19 cellular contexts compared by ENCODE assay signal in genomic region chr3:142282503-142282902, GRCh38. TPM values are rescaled to one million over a fixed set of nuclear protein-coding genes. Genes with fewer than 3 reads are reported as not detected.
A peak's percentile ranks its signal among the peaks of the same experiment; 100 is the strongest.
DNase-seq lines count a peak whose midpoint lies in the region; ATAC-seq, FAIRE-seq and TF ChIP-seq lines count a peak whose summit lies in the region.
"Had no signal": no experiment of that assay in that cellular context is flagged by ENCODE, and none has a peak within 500 bp of the region (broad histone marks: within the 10 kb centered on the region; RNA-seq: fewer than 3 reads in every experiment).

No MANE protein-coding gene starts in this region.

- no peaks in the 10 kb centered on the region for H3K27me3 ChIP-seq in WERI-Rb-1 (ENCODE audit: insufficient read depth, low read depth, severe bottlenecking)
- no peaks in the 10 kb centered on the region for H3K27me3 ChIP-seq in small intestine (ENCODE audit: control insufficient read depth in 2 of 2, insufficient read depth in 2 of 2, low read length in 2 of 2)

- H3K9me3 ChIP-seq in WERI-Rb-1 (ENCODE audit: severe bottlenecking) = peaks cover 14% of the 10 kb centered on the region
- no peaks in the 10 kb centered on the region for H3K9me3 ChIP-seq in small intestine (ENCODE audit: control insufficient read depth, low read depth)

- peak; percentile 42 for DNase-seq in activated CD8-positive, alpha-beta memory T cell treated with anti-CD3 and anti-CD28 coated beads, Interleukin-2, amount 10 ng/mL, durations not matched to agents 7 days and 5 days
- DNase-seq in activated CD8-positive, alpha-beta memory T cell treated with anti-CD3 and anti-CD28 coated beads, Interleukin-2, amount 50 U/mL, for 4 hours = no peak
- DNase-seq in OCI-M1 (lab: John Stamatoyannopoulos, UW) (peak; percentile 23), WERI-Rb-1 (no peak), small intestine (peak; percentile 17), osteocyte (ENCODE audit: extremely low spot score, unreplicated experiment) (no peak), activated gamma-delta T cell treated with Interleukin-2 at 50 U/mL for 16 hours (no peak), amygdala (lab: John Stamatoyannopoulos, UW) (no peak)
- DNase-seq: C1 segment of cervical spinal cord, Calu3, COR-L47, DMS153, DND-41, H9 had no signal

- H3K4me3 Mint-ChIP-seq in activated CD8-positive, alpha-beta memory T cell treated with anti-CD3 and anti-CD28 coated beads, Interleukin-2, amount 10 ng/mL, durations not matched to agents 7 days and 5 days = no peak overlapping the region
- no peak overlapping the region for H3K4me3 Mint-ChIP-seq in osteocyte (ENCODE audit: unreplicated experiment)
- H3K4me3 Mint-ChIP-seq: CD4-positive, alpha-beta memory T cell; GM23338; H9 had no signal

- ATAC-seq in activated CD8-positive, alpha-beta memory T cell treated with anti-CD3 and anti-CD28 coated beads, Interleukin-2, amount 10 ng/mL, durations not matched to agents 7 days and 5 days = no peak
- ATAC-seq: GM12878, GM23338, HCT116 had no signal

- H3K36me3 ChIP-seq in WERI-Rb-1 = no peaks in the 10 kb centered on the region
- H3K36me3 ChIP-seq in small intestine (ENCODE audit: control insufficient read depth in 2 of 2, insufficient read depth in 2 of 2, low read length in 2 of 2) = no peaks in the 10 kb centered on the region

- peaks cover 0 to 6% of the 10 kb centered on the region in 2 donors for H3K4me1 ChIP-seq in small intestine (ENCODE audit: control insufficient read depth in 2 of 2, insufficient read depth in 1 of 2, low read depth in 1 of 2, low read length in 1 of 2)

- peaks cover 14% of the 10 kb centered on the region for H3K4me1 Mint-ChIP-seq in activated CD8-positive, alpha-beta memory T cell treated with anti-CD3 and anti-CD28 coated beads, Interleukin-2, amount 10 ng/mL, durations not matched to agents 7 days and 5 days
- H3K4me1 Mint-ChIP-seq in osteocyte (ENCODE audit: unreplicated experiment) = peaks cover 12% of the 10 kb centered on the region
- H3K4me1 Mint-ChIP-seq: GM23338 had no signal

- no peaks in the 10 kb centered on the region for H3K27me3 Mint-ChIP-seq in activated CD8-positive, alpha-beta memory T cell treated with anti-CD3 and anti-CD28 coated beads, Interleukin-2, amount 10 ng/mL, durations not matched to agents 7 days and 5 days
- no peaks in the 10 kb centered on the region for H3K27me3 Mint-ChIP-seq in osteocyte (ENCODE audit: unreplicated experiment)
- H3K27me3 Mint-ChIP-seq: CD4-positive, alpha-beta memory T cell had no signal

- FAIRE-seq in small intestine (lab: Jason Lieb, UNC) = no peak
- FAIRE-seq: G401.6, GM12878 had no signal

- H3K9me3 Mint-ChIP-seq in activated CD8-positive, alpha-beta memory T cell treated with anti-CD3 and anti-CD28 coated beads, Interleukin-2, amount 10 ng/mL, durations not matched to agents 7 days and 5 days (ENCODE audit: low read depth) = peaks cover 3% of the 10 kb centered on the region
- no peaks in the 10 kb centered on the region for H3K9me3 Mint-ChIP-seq in osteocyte (ENCODE audit: unreplicated experiment)

- 72 to 80% (median 72%) methylated on average over 4 of the region's 4 CpGs for WGBS in small intestine, 3 donors

- TF ChIP-seq CTCF in WERI-Rb-1 (IDR thresholded peaks at IDR 0.05; ENCODE audit: low read depth, low read length) (no peak), osteocyte (IDR thresholded peaks at IDR 0.05) (no peak)

- H3K4me3 ChIP-seq in WERI-Rb-1 (ENCODE audit: low read depth, low read length) (no peak overlapping the region), small intestine (ENCODE audit: low read depth in 1 of 2, low read length in 2 of 2) (no peak overlapping the region)
- H3K4me3 ChIP-seq: GM12878, GM23338 had no signal

- H3K27ac Mint-ChIP-seq in activated CD8-positive, alpha-beta memory T cell treated with anti-CD3 and anti-CD28 coated beads, Interleukin-2, amount 10 ng/mL, durations not matched to agents 7 days and 5 days = no peak overlapping the region
- H3K27ac Mint-ChIP-seq in osteocyte (ENCODE audit: unreplicated experiment) = no peak overlapping the region
- H3K27ac Mint-ChIP-seq: GM23338, H9 had no signal

- H3K27ac ChIP-seq in WERI-Rb-1 (peak overlapping the region; percentile 9; the same call in 1 of the 2 replicates), small intestine (ENCODE audit: low read depth in 1 of 2, low read length in 1 of 2) (no peak overlapping the region)

- CTCF ChIA-PET in activated CD8-positive, alpha-beta memory T cell treated with anti-CD3 and anti-CD28 coated beads, Interleukin-2, amount 10 ng/mL, durations not matched to agents 7 days and 5 days (lab: Charles Lee) = interaction anchor here (0.9 to 5.0 kb wide), 8 partner anchors 10 to 320 kb away, joined by 3 to 45 read pairs (median 4); no protein-coding TSS in a partner anchor

- H3K36me3 Mint-ChIP-seq in activated CD8-positive, alpha-beta memory T cell treated with anti-CD3 and anti-CD28 coated beads, Interleukin-2, amount 10 ng/mL, durations not matched to agents 7 days and 5 days = peaks cover 5% of the 10 kb centered on the region
- no peaks in the 10 kb centered on the region for H3K36me3 Mint-ChIP-seq in osteocyte (ENCODE audit: unreplicated experiment)
- H3K36me3 Mint-ChIP-seq: CD4-positive, alpha-beta memory T cell had no signal

RNA-seq across cellular contexts. Expression of gene GK5, which starts 57.1 kb away (rescaled TPM):
- total RNA-seq in activated CD8-positive, alpha-beta memory T cell treated with anti-CD3 and anti-CD28 coated beads, Interleukin-2, amount 10 ng/mL, durations not matched to agents 7 days and 5 days = 10 to 100 TPM; 18.8 to 25.7 TPM
- 1 to 10 TPM; 4.6 to 8.9 (median 8.4) TPM for polyA plus RNA-seq in small intestine
- total RNA-seq in osteocyte = 33.3 and 36.8 TPM in 2 replicates

Comparison
In these comparisons a context has a peak if more than half of its experiments do, and no peak if none do; other contexts are left out.
1. DNase-seq: peak in activated CD8-positive, alpha-beta memory T cell treated with anti-CD3 and anti-CD28 coated beads, Interleukin-2, amount 10 ng/mL, durations not matched to agents 7 days and 5 days (single experiment), OCI-M1 (single experiment) and small intestine (single experiment); none in activated CD8-positive, alpha-beta memory T cell treated with anti-CD3 and anti-CD28 coated beads, Interleukin-2, amount 50 U/mL, for 4 hours (single experiment), WERI-Rb-1 (single experiment), osteocyte (single experiment), activated gamma-delta T cell treated with Interleukin-2 at 50 U/mL for 16 hours (single experiment) and amygdala (0 of 56).